1 cellular context compared by ENCODE assay signal in the genomic region with DNA sequence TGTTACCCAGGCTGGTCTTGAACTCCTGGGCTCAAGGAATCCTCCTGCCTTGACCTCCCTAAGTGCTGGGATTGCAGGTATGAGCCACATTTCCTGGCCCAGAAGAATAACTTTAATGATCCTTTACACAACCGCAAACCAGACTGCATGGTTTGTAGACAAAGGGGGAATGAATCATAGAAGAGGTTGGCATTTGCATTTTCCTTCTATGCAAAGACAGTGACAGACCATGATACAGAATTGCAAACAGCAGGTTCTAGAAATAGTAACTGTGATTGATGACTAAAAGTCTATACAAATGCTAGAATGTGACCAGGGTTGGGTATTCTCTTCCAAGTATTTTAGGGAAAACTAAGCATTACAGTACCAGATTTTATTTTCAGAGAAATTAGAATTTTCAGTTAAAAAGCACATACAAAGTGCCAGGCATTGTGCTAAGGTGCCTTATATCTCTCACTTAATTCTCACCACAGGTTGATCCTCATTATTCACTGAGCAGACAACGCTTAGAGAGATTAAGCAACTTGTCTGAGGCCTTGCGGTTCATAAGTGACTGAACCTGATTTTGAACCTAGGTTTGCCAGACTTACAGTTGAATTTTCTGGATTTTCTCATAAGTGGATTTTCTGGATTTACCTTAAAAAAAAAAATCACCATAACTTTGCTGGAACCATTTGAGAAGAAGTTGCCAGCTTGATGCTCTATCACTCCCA.
TF ChIP-seq lines count a peak whose summit lies in the region.

No MANE protein-coding gene starts in this region.

TF ChIP-seq in GM12878, 131 proteins besides CTCF, POLR2A, EP300 and RAD21 (continued from another document):
- TF ChIP-seq, protein P1, sequence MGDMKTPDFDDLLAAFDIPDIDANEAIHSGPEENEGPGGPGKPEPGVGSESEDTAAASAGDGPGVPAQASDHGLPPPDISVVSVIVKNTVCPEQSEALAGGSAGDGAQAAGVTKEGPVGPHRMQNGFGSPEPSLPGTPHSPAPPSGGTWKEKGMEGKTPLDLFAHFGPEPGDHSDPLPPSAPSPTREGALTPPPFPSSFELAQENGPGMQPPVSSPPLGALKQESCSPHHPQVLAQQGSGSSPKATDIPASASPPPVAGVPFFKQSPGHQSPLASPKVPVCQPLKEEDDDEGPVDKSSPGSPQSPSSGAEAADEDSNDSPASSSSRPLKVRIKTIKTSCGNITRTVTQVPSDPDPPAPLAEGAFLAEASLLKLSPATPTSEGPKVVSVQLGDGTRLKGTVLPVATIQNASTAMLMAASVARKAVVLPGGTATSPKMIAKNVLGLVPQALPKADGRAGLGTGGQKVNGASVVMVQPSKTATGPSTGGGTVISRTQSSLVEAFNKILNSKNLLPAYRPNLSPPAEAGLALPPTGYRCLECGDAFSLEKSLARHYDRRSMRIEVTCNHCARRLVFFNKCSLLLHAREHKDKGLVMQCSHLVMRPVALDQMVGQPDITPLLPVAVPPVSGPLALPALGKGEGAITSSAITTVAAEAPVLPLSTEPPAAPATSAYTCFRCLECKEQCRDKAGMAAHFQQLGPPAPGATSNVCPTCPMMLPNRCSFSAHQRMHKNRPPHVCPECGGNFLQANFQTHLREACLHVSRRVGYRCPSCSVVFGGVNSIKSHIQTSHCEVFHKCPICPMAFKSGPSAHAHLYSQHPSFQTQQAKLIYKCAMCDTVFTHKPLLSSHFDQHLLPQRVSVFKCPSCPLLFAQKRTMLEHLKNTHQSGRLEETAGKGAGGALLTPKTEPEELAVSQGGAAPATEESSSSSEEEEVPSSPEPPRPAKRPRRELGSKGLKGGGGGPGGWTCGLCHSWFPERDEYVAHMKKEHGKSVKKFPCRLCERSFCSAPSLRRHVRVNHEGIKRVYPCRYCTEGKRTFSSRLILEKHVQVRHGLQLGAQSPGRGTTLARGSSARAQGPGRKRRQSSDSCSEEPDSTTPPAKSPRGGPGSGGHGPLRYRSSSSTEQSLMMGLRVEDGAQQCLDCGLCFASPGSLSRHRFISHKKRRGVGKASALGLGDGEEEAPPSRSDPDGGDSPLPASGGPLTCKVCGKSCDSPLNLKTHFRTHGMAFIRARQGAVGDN (IDR thresholded peaks at IDR 0.05) = no peak
